ENCODE assay signal across 8 cellular contexts in genomic region chr16:84649511-84649861, GRCh38. TPM values are rescaled to one million over a fixed set of nuclear protein-coding genes. Genes with fewer than 3 reads are reported as not detected.
DNase-seq lines count a peak whose midpoint lies in the region; ATAC-seq, FAIRE-seq and TF ChIP-seq lines count a peak whose summit lies in the region.

No MANE protein-coding gene starts in this region.

- H3F3A ChIP-seq in Loucy (ENCODE audit: low read depth): 0 out of 2 replicates have a peak, but pooled peaks cover 3% of the 10 kb centered on the region

- H3K9me3 Mint-ChIP-seq in naive B cell: no peaks in the 10 kb centered on the region

- TF ChIP-seq CTCF in Loucy (conservative IDR thresholded peaks at IDR 0.05; ENCODE audit: low read length): no peak

- H3K27me3 Mint-ChIP-seq in naive B cell: no peaks in the 10 kb centered on the region

- H3K36me3 Mint-ChIP-seq in naive B cell: peaks cover 0 to 6% of the 10 kb centered on the region in 2 donors

- no peaks in the 10 kb centered on the region for H3K9me3 ChIP-seq in Loucy (ENCODE audit: insufficient read depth, low read depth, low read length)
- H3K9me3 ChIP-seq in effector memory CD4-positive, alpha-beta T cell (ENCODE audit: control insufficient read depth, low read length): no peaks in the 10 kb centered on the region

- H3K4me1 Mint-ChIP-seq in naive B cell: peaks cover 34 to 51% (median 45%) of the 10 kb centered on the region in 3 donors

- H3K27me3 ChIP-seq in ACC112 (ENCODE audit: insufficient read depth, low read length): no peaks in the 10 kb centered on the region
- no peaks in the 10 kb centered on the region for H3K27me3 ChIP-seq in Loucy (ENCODE audit: insufficient read depth, low read length, poor library complexity, severe bottlenecking)
- no peaks in the 10 kb centered on the region for H3K27me3 ChIP-seq in effector memory CD4-positive, alpha-beta T cell (replicated peaks; ENCODE audit: control insufficient read depth, insufficient read depth, low read length, poor library complexity, severe bottlenecking)

- H3K9me2 ChIP-seq in Loucy (replicated peaks; ENCODE audit: low read depth, low read length): no peaks in the 10 kb centered on the region

- H3K4me1 ChIP-seq in ACC112 (ENCODE audit: control insufficient read depth, insufficient read depth, low read length, unreplicated experiment): peaks cover 16% of the 10 kb centered on the region
- H3K4me1 ChIP-seq in Loucy (ENCODE audit: insufficient read depth, low read length, poor library complexity, severe bottlenecking): peaks cover 19% of the 10 kb centered on the region
- H3K4me1 ChIP-seq in effector memory CD4-positive, alpha-beta T cell (ENCODE audit: control insufficient read depth, insufficient read depth, low read length, poor library complexity, severe bottlenecking): peaks cover 28% of the 10 kb centered on the region

- peak overlapping the region; percentile 67 for H3K9ac ChIP-seq in Loucy (ENCODE audit: low read depth, low read length, poor library complexity, severe bottlenecking)

- peak overlapping the region; percentile 89 for H3K4me3 ChIP-seq in ACC112 (ENCODE audit: low read depth, low read length)
- H3K4me3 ChIP-seq in Loucy (ENCODE audit: low read length, poor library complexity, severe bottlenecking): peak overlapping the region; percentile 78
- peak overlapping the region; percentile 66 for H3K4me3 ChIP-seq in effector memory CD4-positive, alpha-beta T cell (ENCODE audit: insufficient read depth, low read depth, low read length, poor library complexity, severe bottlenecking)

- H2AFZ ChIP-seq in ACC112 (ENCODE audit: low read length, unreplicated experiment) (no peak overlapping the region), Loucy (ENCODE audit: low read length) (no peak overlapping the region)

- H3K79me2 ChIP-seq in ACC112 (ENCODE audit: control insufficient read depth, insufficient read depth, low read length, unreplicated experiment) (peaks cover 26% of the 10 kb centered on the region), Loucy (ENCODE audit: insufficient read depth, low read length) (peaks cover 14% of the 10 kb centered on the region)

- no peak overlapping the region for H3K27ac ChIP-seq in ACC112 (ENCODE audit: low read depth, low read length)
- H3K27ac ChIP-seq in effector memory CD4-positive, alpha-beta T cell (ENCODE audit: insufficient read depth, low read length, poor library complexity, severe bottlenecking): peak overlapping the region; percentile 71

- H3K4me2 ChIP-seq in Loucy (ENCODE audit: low read depth, low read length, poor library complexity, severe bottlenecking): peak overlapping the region; percentile 95

- H3K4me3 Mint-ChIP-seq in naive B cell: peak overlapping the region; percentile 74 to 95 (median 90)

- FAIRE-seq in HTR-8/SVneo (lab: Jason Lieb, UNC): no peak

- H4K20me1 ChIP-seq in Loucy (ENCODE audit: insufficient read depth, low read length, poor library complexity, severe bottlenecking): no peaks in the 10 kb centered on the region

- H3K36me3 ChIP-seq in ACC112 (ENCODE audit: insufficient read depth, low read length) (0 out of 2 replicates have a peak, but pooled peaks cover 8% of the 10 kb centered on the region), Loucy (ENCODE audit: insufficient read depth, low read length) (no peaks in the 10 kb centered on the region)
- H3K36me3 ChIP-seq in effector memory CD4-positive, alpha-beta T cell (ENCODE audit: control insufficient read depth, insufficient read depth, low read length): peaks cover 12% of the 10 kb centered on the region

- no peak for DNase-seq in effector memory CD4-positive, alpha-beta T cell
- DNase-seq in naive B cell (no peak), NCI-H345 treated with DMSO at 0.1 percent for 48 hours (lab: John Stamatoyannopoulos, UW; ENCODE audit: unreplicated experiment) (no peak), GM19240 (ENCODE audit: insufficient read length, low spot score) (no peak), retina (no peak), HTR-8/SVneo (ENCODE audit: insufficient read length, low spot score) (no peak)

- ATAC-seq in naive B cell (ENCODE audit: low read depth in 2 of 2): no peak

- peak overlapping the region; percentile 84 to 97 (median 94) for H3K27ac Mint-ChIP-seq in naive B cell

RNA-seq across cellular contexts. Expression of gene KLHL36, which starts 1.2 kb away (rescaled TPM):
- 10 to 100 TPM; 29.7 to 40.3 (median 37.5) TPM for polyA plus RNA-seq in naive B cell (ENCODE audit: low read depth in 6 of 6)

RNA-seq across cellular contexts. Expression of gene COTL1, which starts 31.6 kb away (rescaled TPM):
- polyA plus RNA-seq in naive B cell (ENCODE audit: low read depth in 6 of 6): 100 to 1,000 TPM; 167 to 439 (median 373) TPM

RNA-seq across cellular contexts. Expression of gene USP10, which starts 50.3 kb away (rescaled TPM):
- 100 to 1,000 TPM in 1 of 6 donors, 10 to 100 TPM in 5; 69.4 to 103 (median 96.4) TPM for polyA plus RNA-seq in naive B cell (ENCODE audit: low read depth in 6 of 6)
